ENCODE assay signal across 8 cellular contexts in the genomic region with DNA sequence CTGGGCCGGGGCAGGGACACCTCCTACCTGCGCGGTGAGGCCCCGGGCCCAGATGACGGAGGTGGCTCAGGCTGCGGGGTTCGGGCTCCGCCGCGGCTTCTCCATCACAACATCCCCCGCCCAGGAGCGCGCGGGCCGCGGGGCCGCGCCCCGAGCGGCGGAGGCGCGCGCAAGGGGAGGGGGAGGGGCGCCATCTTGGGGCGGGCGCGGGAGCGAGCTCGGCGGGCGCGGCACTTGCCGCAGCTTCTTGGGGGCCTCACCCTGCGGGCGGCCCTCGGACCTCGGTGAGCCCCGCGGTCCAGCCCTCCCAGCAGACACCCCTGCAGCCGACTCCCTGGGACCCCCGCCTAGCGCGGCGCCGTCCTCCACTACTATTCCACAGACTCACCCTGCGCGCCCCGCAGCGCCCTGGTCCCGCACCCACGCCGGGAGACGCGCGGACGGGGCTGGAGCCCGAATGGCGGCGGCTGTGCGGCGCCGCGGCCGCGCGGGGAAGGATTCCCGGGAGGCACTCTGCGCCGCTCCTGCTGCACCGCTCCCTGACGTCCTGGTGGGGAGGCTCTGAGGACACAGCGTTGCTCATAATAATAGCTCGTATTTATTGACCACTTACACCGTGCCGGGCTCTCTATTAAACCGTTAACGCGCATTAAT. TPM values are rescaled to one million over a fixed set of nuclear protein-coding genes. Genes with fewer than 3 reads are reported as not detected.
DNase-seq lines count a peak whose midpoint lies in the region; ATAC-seq and TF ChIP-seq lines count a peak whose summit lies in the region.

A gene (minus strand): TSS at position 137 of the 654 bp plus-strand sequence. CDS start 7,747 bp downstream, outside the sequence.

- no peaks in the 10 kb centered on the region for H3K9me3 Mint-ChIP-seq in IgD-negative memory B cell
- no peaks in the 10 kb centered on the region for H3K9me3 Mint-ChIP-seq in T-helper 2 cell treated with Interferon-gamma antibody and Interleukin-4, amounts not matched to agents 5 μg/mL and 100 μg/mL, for 36 hours

- H3K27me3 Mint-ChIP-seq in IgD-negative memory B cell = peaks cover 13% of the 10 kb centered on the region
- peaks cover 38% of the 10 kb centered on the region for H3K27me3 Mint-ChIP-seq in T-helper 2 cell treated with Interferon-gamma antibody and Interleukin-4, amounts not matched to agents 5 μg/mL and 100 μg/mL, for 36 hours (ENCODE audit: low read depth)

- H3K4me3 Mint-ChIP-seq in IgD-negative memory B cell = peak within 1 kb of the TSS in 3 of 4 donors; percentile 89 to 90 (median 89)
- H3K4me3 Mint-ChIP-seq in T-helper 2 cell treated with Interferon-gamma antibody and Interleukin-4, amounts not matched to agents 5 μg/mL and 100 μg/mL, for 36 hours = peak within 1 kb of the TSS; percentile 72

- ATAC-seq in GM19025 (IDR thresholded peaks at IDR 0.05; ENCODE audit: low read depth, unreplicated experiment) = peak; percentile 55

- peaks cover 1 to 4% (median 4%) of the 10 kb centered on the region in 3 donors for H3K4me1 Mint-ChIP-seq in IgD-negative memory B cell
- peaks cover 3% of the 10 kb centered on the region for H3K4me1 Mint-ChIP-seq in T-helper 2 cell treated with Interferon-gamma antibody and Interleukin-4, amounts not matched to agents 5 μg/mL and 100 μg/mL, for 36 hours (ENCODE audit: low read depth)

- peak within 1 kb of the TSS; percentile 80 for H3K4me3 ChIP-seq in AG04449 (ENCODE audit: low read depth, low read length)

- no peak for DNase-seq in AG04449 (ENCODE audit: low read depth, low spot score)
- DNase-seq in T-helper 2 cell treated with Interferon-gamma antibody and Interleukin-4, amounts not matched to agents 5 μg/mL and 100 μg/mL, for 36 hours (ENCODE audit: low spot score) = peak; percentile 67
- peak; percentile 89 for DNase-seq in astrocyte of the hippocampus (ENCODE audit: low read depth, low spot score)
- DNase-seq in hippocampal formation (lab: John Stamatoyannopoulos, UW) = peak; percentile 59 to 80
- DNase-seq in renal cortical epithelial cell (ENCODE audit: low read depth) = peak; percentile 23
- DNase-seq in NCI-H1048 (lab: John Stamatoyannopoulos, UW) = no peak

- H3K27ac Mint-ChIP-seq in IgD-negative memory B cell = peak within 1 kb of the TSS; percentile 33 to 63 (median 55)
- H3K27ac Mint-ChIP-seq in T-helper 2 cell treated with Interferon-gamma antibody and Interleukin-4, amounts not matched to agents 5 μg/mL and 100 μg/mL, for 36 hours = peak within 1 kb of the TSS; percentile 47

- CTCF ChIA-PET in AG04449 (lab: Yijun Ruan, JAX) = interaction anchor here (0.6 to 12.9 kb wide), 10 partner anchors 8 to 287 kb away, joined by 3 to 154 read pairs (median 4); a partner anchor contains a TSS

- TF ChIP-seq CTCF in AG04449 (IDR thresholded peaks at IDR 0.05; ENCODE audit: insufficient read depth, low read length, missing control alignments) = peak; percentile 16

- POLR2A ChIA-PET in AG04449 (lab: Yijun Ruan, JAX) = interaction anchor here (0.8 to 1.6 kb wide), 6 partner anchors 25 to 100 kb away, joined by 3 to 6 read pairs (median 4); a partner anchor contains a TSS

- no peaks in the 10 kb centered on the region for H3K36me3 Mint-ChIP-seq in IgD-negative memory B cell
- H3K36me3 Mint-ChIP-seq in T-helper 2 cell treated with Interferon-gamma antibody and Interleukin-4, amounts not matched to agents 5 μg/mL and 100 μg/mL, for 36 hours (ENCODE audit: low read depth) = no peaks in the 10 kb centered on the region

RNA-seq across cellular contexts. Expression of the gene that starts here (rescaled TPM):
- 21.4 TPM for polyA plus RNA-seq in IgD-negative memory B cell
- 16.7 and 50.4 TPM in 2 replicates for total RNA-seq in renal cortical epithelial cell

Comparison
In these comparisons a context has a peak if more than half of its experiments do, and no peak if none do; other contexts are left out.
1. DNase-seq: peak in T-helper 2 cell treated with Interferon-gamma antibody and Interleukin-4, amounts not matched to agents 5 μg/mL and 100 μg/mL, for 36 hours (single experiment), astrocyte of the hippocampus (single experiment), hippocampal formation (2 of 2) and renal cortical epithelial cell (single experiment); none in AG04449 (single experiment) and NCI-H1048 (single experiment).